Comparison of ENCODE assay signal across 10 cellular contexts in the genomic region with DNA sequence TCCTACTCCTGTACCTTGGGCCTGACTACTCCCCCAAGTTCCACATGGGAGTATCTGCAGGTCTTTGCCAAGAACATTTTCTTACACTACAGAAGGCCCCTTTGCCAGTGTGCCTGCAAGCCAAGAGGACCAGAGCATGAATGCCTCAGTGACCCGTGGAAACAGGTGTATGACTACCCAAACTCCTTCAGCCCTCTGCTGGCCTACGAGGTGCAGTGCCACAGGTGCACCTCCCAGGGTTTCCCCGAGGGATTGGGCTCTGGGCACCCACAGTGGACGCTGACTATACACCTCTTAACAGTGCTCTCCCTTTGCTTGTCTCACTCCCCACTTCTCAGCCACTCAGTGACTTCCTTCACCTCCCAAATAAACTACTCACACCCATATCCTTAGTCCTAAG.
DNase-seq lines count a peak whose midpoint lies in the region; ATAC-seq, FAIRE-seq and TF ChIP-seq lines count a peak whose summit lies in the region.
"Had no signal": no experiment of that assay in that cellular context is flagged by ENCODE, and none has a peak within 500 bp of the region (broad histone marks: within the 10 kb centered on the region; RNA-seq: fewer than 3 reads in every experiment).

No MANE protein-coding gene starts in this region.

- H3K4me1 Mint-ChIP-seq in T-cell: no peaks in the 10 kb centered on the region

- CTCF ChIA-PET in A673 (lab: Charles Lee): no interaction called here
- CTCF ChIA-PET in GM12878 (lab: Yijun Ruan, JAX): interaction anchor here (1.1 kb wide), 1 partner anchor 157 kb away, joined by 3 read pairs; no protein-coding TSS in a partner anchor
- CTCF ChIA-PET in T-cell (lab: Charles Lee): no interaction called here

- H3K27ac ChIP-seq in A673 (ENCODE audit: low read depth, low read length, poor library complexity, severe bottlenecking) (no peak overlapping the region), GM12878 (ENCODE audit: control insufficient read depth, insufficient read depth) (no peak overlapping the region), lower lobe of right lung (no peak overlapping the region)

- SMC1A ChIA-PET in GM12878 (lab: Charles Lee; ENCODE audit: uncharacterized antibody, unreplicated experiment): no interaction called here

- no peaks in the 10 kb centered on the region for H4K20me1 ChIP-seq in GM12878 (ENCODE audit: control insufficient read depth, insufficient read depth)

- H3K4me3 Mint-ChIP-seq in T-cell: no peak overlapping the region
- H3K4me3 Mint-ChIP-seq: T-helper 1 cell treated with Interleukin-12 subunit alpha and Interleukin-12 subunit beta and Interleukin-4 antibody, amounts not matched to agents 30 μg/mL and 1 μg/mL, for 36 hours had no signal

- H3K27me3 Mint-ChIP-seq in T-cell: peaks cover 8 to 11% of the 10 kb centered on the region in 2 donors

- intact Hi-C loops in A673 (cut with micrococcal nuclease; ENCODE audit: unreplicated experiment) (no loop called here), GM12878 (cut with micrococcal nuclease; ENCODE audit: unreplicated experiment) (loop anchor here (1.0 kb wide), 1 partner anchor 168 kb away; no protein-coding TSS in a partner anchor), lower lobe of right lung (cut with DNase I) (no loop called here)

- H3K9me3 ChIP-seq in A673 (ENCODE audit: low read depth, low read length, poor library complexity, severe bottlenecking) (no peaks in the 10 kb centered on the region), GM12878 (replicated peaks; ENCODE audit: control insufficient read depth, insufficient read depth, low read length) (no peaks in the 10 kb centered on the region), lower lobe of right lung (no peaks in the 10 kb centered on the region)

- no peaks in the 10 kb centered on the region for H3K36me3 ChIP-seq in A673 (ENCODE audit: insufficient read depth, low read length, poor library complexity, severe bottlenecking)
- no peaks in the 10 kb centered on the region for H3K36me3 ChIP-seq in GM12878 (ENCODE audit: control insufficient read depth in 2 of 2, insufficient read depth in 2 of 2, low read length in 1 of 2)
- H3K36me3 ChIP-seq in lower lobe of right lung: no peaks in the 10 kb centered on the region

- peak; percentile 27; the same call in 1 of the 2 replicates for TF ChIP-seq RAD21 in GM12878 (IDR thresholded peaks at IDR 0.05; ENCODE audit: insufficient read depth, low read depth, low read length)

- BruUV-seq in A673 (replicated peaks; lab: Mats Ljungman, UMichigan): no TSS peak
- no TSS peak for BruUV-seq in GM12878 (replicated peaks; lab: Mats Ljungman, UMichigan)

- H3K27ac Mint-ChIP-seq in T-cell: no peak overlapping the region
- H3K27ac Mint-ChIP-seq: T-helper 1 cell treated with Interleukin-12 subunit alpha and Interleukin-12 subunit beta and Interleukin-4 antibody, amounts not matched to agents 30 μg/mL and 1 μg/mL, for 36 hours had no signal

- no peak for TF ChIP-seq POLR2A in GM12878 (IDR thresholded peaks at IDR 0.05; ENCODE audit: low read depth, low read length)

- no peak overlapping the region for H2AFZ ChIP-seq in GM12878 (ENCODE audit: control insufficient read depth, low read depth, low read length)

- H3K4me3 ChIP-seq in A673 (ENCODE audit: low read depth, low read length, poor library complexity, severe bottlenecking) (no peak overlapping the region), GM12878 (no peak overlapping the region), lower lobe of right lung (no peak overlapping the region)
- H3K4me3 ChIP-seq: skin epidermis had no signal

- H3K79me2 ChIP-seq in GM12878 (ENCODE audit: control insufficient read depth, insufficient read depth, low read length): no peaks in the 10 kb centered on the region

- H3K9ac ChIP-seq in GM12878 (ENCODE audit: control insufficient read depth, insufficient read depth, low read length): no peak overlapping the region

- H3K36me3 Mint-ChIP-seq in T-cell: peaks cover 3% of the 10 kb centered on the region

- TF ChIP-seq CTCF in A673 (conservative IDR thresholded peaks at IDR 0.05; ENCODE audit: low read depth, low read length) (0 out of 2 replicates have a peak, but pooled peaks have one; percentile 33), GM12878 (IDR thresholded peaks at IDR 0.05 in 2 of 3, conservative IDR thresholded peaks at IDR 0.05 in 1 of 3; ENCODE audit: control insufficient read depth in 2 of 3, extremely low read depth in 1 of 3, insufficient read depth in 1 of 3, low read depth in 3 of 3, low read length in 3 of 3) (peak; percentile 41 to 49 (median 46); a peak in 5 of 6 replicates), lower lobe of right lung (IDR thresholded peaks at IDR 0.05) (peak; percentile 54)

- ATAC-seq in GM12878 (peak; percentile 76), lower lobe of right lung (peak; percentile 76 to 89), T-cell (replicated peaks in 1 of 4) (no peak), GM18520 (IDR thresholded peaks at IDR 0.05; ENCODE audit: unreplicated experiment) (no peak), HG02571 (IDR thresholded peaks at IDR 0.05; ENCODE audit: unreplicated experiment) (no peak)

- H3K4me2 ChIP-seq in GM12878 (ENCODE audit: control insufficient read depth, insufficient read depth): no peak overlapping the region

- DNase-seq in A673 (ENCODE audit: low spot score) (no peak), GM19239 (ENCODE audit: insufficient read length, low spot score) (no peak), GM12878 (ENCODE audit: low read depth, low spot score) (no peak), lower lobe of right lung (no peak), T-cell (no peak), islet precursor cell (no peak)

- POLR2A ChIA-PET in A673 (lab: Charles Lee; ENCODE audit: low non-redundant PET) (no interaction called here), GM12878 (lab: Charles Lee) (no interaction called here), T-cell (lab: Charles Lee) (no interaction called here)

- RAD21 ChIA-PET in GM12878 (lab: Charles Lee; ENCODE audit: unreplicated experiment): no interaction called here

- TF ChIP-seq EP300 in GM12878 (IDR thresholded peaks at IDR 0.05; ENCODE audit: borderline replicate concordance in 1 of 2, control insufficient read depth in 1 of 2, low read depth in 2 of 2, low read length in 2 of 2): no peak

- H3K4me1 ChIP-seq in A673 (ENCODE audit: insufficient read depth, low read length, poor library complexity, severe bottlenecking): no peaks in the 10 kb centered on the region
- no peaks in the 10 kb centered on the region for H3K4me1 ChIP-seq in GM12878 (ENCODE audit: control insufficient read depth, insufficient read depth, low read length)
- H3K4me1 ChIP-seq in lower lobe of right lung: peaks cover 6% of the 10 kb centered on the region

- H3K27me3 ChIP-seq in A673 (replicated peaks; ENCODE audit: insufficient read depth, low read depth, low read length, poor library complexity): peaks cover 7% of the 10 kb centered on the region
- H3K27me3 ChIP-seq in GM12878 (replicated peaks in 1 of 2; ENCODE audit: control insufficient read depth in 2 of 2, insufficient read depth in 2 of 2, low read length in 1 of 2): peaks cover 0 to 2% of the 10 kb centered on the region in 2 experiments; a peak in 1 of 4 replicates
- no peaks in the 10 kb centered on the region for H3K27me3 ChIP-seq in lower lobe of right lung (ENCODE audit: low read depth)

- FAIRE-seq in GM19239 (lab: Jason Lieb, UNC) (peak; percentile 61), GM12878 (lab: Jason Lieb, UNC) (no peak)

- no peaks in the 10 kb centered on the region for H3K9me3 Mint-ChIP-seq in T-cell
- H3K9me3 Mint-ChIP-seq: T-helper 1 cell treated with Interleukin-12 subunit alpha and Interleukin-12 subunit beta and Interleukin-4 antibody, amounts not matched to agents 30 μg/mL and 1 μg/mL, for 36 hours had no signal

- whole genome bisulfite sequencing in GM12878 (ENCODE audit: insufficient coverage, insufficient replicate concordance, low lambda C conversion rate, missing lambda C conversion rate): 2% methylated on average over 4 of the region's 4 CpGs

- in situ Hi-C loops in GM12878 (cut with MboI): no loop called here

TF ChIP-seq in GM12878, 131 proteins besides CTCF, POLR2A, EP300 and RAD21:
- TF ChIP-seq GATAD2B (conservative IDR thresholded peaks at IDR 0.05; ENCODE audit: low read depth) (no peak), SMC3 (IDR thresholded peaks at IDR 0.05; ENCODE audit: borderline replicate concordance, low read length) (peak; percentile 43; the same call in 1 of the 2 replicates)
TF ChIP-seq in GM12878: peak in this region for 1.

Comparison
In these comparisons a context has a peak if more than half of its experiments do, and no peak if none do; other contexts are left out.
1. ATAC-seq: peak in GM12878 (single experiment) and lower lobe of right lung (2 of 2); none in T-cell (0 of 4), GM18520 (single experiment) and HG02571 (single experiment).
2. Peak in every context shown above with its lines, with median percentiles within 50 percentile points of each other: CTCF ChIP-seq.